Comparison of ENCODE assay signal across 19 cellular contexts in the genomic region with DNA sequence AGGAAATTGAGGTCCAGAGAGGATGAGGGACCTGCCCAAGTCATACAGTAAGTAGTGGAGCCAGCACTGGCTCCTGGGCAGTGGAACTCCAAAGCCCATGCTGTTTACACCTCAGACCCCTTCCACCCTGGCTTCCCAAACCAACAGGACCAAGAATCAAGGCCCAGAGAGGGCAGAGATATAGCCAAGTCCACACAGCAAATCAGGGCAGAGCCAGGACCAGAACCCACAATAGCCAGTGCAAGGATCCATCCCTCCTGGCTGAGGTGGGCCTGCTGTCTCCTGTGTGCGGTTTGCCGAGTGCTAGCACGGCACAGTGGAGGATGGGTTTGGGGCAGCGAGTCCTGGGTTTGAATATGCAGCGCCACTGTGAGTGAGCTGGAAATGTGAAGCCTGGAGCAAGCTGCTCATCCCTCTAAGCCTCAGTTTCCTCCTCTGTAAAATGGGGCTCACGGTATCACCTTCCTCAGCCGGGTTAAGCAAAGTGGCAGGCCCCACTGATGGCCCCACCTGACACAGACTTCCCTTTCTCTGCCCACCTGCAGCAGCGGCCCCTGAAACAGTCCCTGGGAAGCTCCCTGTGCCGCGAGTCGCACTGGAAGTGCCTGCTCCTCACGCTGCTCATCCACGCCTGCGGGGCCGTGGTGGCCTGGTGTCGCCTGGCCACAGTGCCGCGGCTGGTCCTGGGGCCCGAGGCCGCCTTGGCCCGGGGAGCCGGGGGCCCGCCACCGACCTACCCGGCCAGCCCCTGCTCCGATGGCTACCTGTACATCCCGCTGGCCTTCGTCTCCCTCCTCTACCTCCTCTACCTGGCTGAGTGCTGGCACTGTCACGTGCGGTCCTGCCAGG. TPM values are rescaled to one million over a fixed set of nuclear protein-coding genes. Genes with fewer than 3 reads are reported as not detected.
A peak's percentile ranks its signal among the peaks of the same experiment; 100 is the strongest.
DNase-seq lines count a peak whose midpoint lies in the region; ATAC-seq, FAIRE-seq and TF ChIP-seq lines count a peak whose summit lies in the region.
"Had no signal": no experiment of that assay in that cellular context is flagged by ENCODE, and none has a peak within 500 bp of the region (broad histone marks: within the 10 kb centered on the region; RNA-seq: fewer than 3 reads in every experiment).

No MANE protein-coding gene starts in this region.

- BruUV-seq in mammary epithelial cell (replicated peaks; lab: Mats Ljungman, UMichigan) = no TSS peak

- no peak for TF ChIP-seq EP300 in A549 (IDR thresholded peaks at IDR 0.05)

- H3K9me3 Mint-ChIP-seq in brain = peaks cover 0 to 12% (median 0%) of the 10 kb centered on the region in 5 experiments
- H3K9me3 Mint-ChIP-seq in neural crest cell = no peaks in the 10 kb centered on the region
- H3K9me3 Mint-ChIP-seq: CD8-positive, alpha-beta memory T cell; H9 had no signal

- FAIRE-seq in A549 (lab: Jason Lieb, UNC) = no peak
- FAIRE-seq: D721Med, GM12891 had no signal

- H4K20me1 ChIP-seq in mammary epithelial cell (ENCODE audit: insufficient read depth, low read length) = no peaks in the 10 kb centered on the region

- POLR2A ChIA-PET in A549 (lab: Yijun Ruan, JAX) = interaction anchor here (0.5 kb wide), 1 partner anchor 238 kb away, joined by 3 read pairs; no protein-coding TSS in a partner anchor

- no peak overlapping the region for H3K4me3 ChIP-seq in A549
- no peak overlapping the region for H3K4me3 ChIP-seq in H7 (ENCODE audit: insufficient read depth, low read depth, low read length)
- H3K4me3 ChIP-seq in mammary epithelial cell (replicated peaks in 1 of 3; ENCODE audit: insufficient read depth in 1 of 3, low read depth in 2 of 3, low read length in 3 of 3) = no peak overlapping the region
- no peak overlapping the region for H3K4me3 ChIP-seq in colonic mucosa
- H3K4me3 ChIP-seq: SJCRH30 had no signal

- H3K27ac Mint-ChIP-seq in brain (peak overlapping the region in 2 of 5 experiments; percentile 34 to 73), neural crest cell (ENCODE audit: unreplicated experiment) (no peak overlapping the region)
- H3K27ac Mint-ChIP-seq: CD8-positive, alpha-beta memory T cell; H9 had no signal

- H3K4me3 Mint-ChIP-seq in brain (peak overlapping the region in 4 of 5 experiments; percentile 51 to 90 (median 71)), neural crest cell (peak overlapping the region; percentile 71)
- H3K4me3 Mint-ChIP-seq: H9 had no signal

- H3K27me3 ChIP-seq in H7 (ENCODE audit: control insufficient read depth, insufficient read depth, low read length) (peaks cover 31% of the 10 kb centered on the region), mammary epithelial cell (ENCODE audit: insufficient read depth, low read length) (peaks cover 6% of the 10 kb centered on the region), colonic mucosa (peaks cover 15% of the 10 kb centered on the region)
- H3K27me3 ChIP-seq: SJCRH30 had no signal

- no peak for TF ChIP-seq RAD21 in A549 (conservative IDR thresholded peaks at IDR 0.05 in 1 of 2, IDR thresholded peaks at IDR 0.05 in 1 of 2)

- in situ Hi-C loops in mammary epithelial cell (cut with MboI; ENCODE audit: low sequenced_read_pairs in 2 of 2) = no loop called here

- TF ChIP-seq POLR2A in A549 (IDR thresholded peaks at IDR 0.05; ENCODE audit: low read length) = no peak

- no peaks in the 10 kb centered on the region for H3K36me3 ChIP-seq in H7 (replicated peaks; ENCODE audit: control insufficient read depth, insufficient read depth, low read length)
- no peaks in the 10 kb centered on the region for H3K36me3 ChIP-seq in mammary epithelial cell (ENCODE audit: insufficient read depth, low read length)
- no peaks in the 10 kb centered on the region for H3K36me3 ChIP-seq in colonic mucosa
- H3K36me3 ChIP-seq: SJCRH30 had no signal

- H3K27me3 Mint-ChIP-seq in brain (peaks cover 37% of the 10 kb centered on the region), neural crest cell (ENCODE audit: low read depth) (peaks cover 62% of the 10 kb centered on the region)

- no peak for TF ChIP-seq CTCF in A549 (IDR thresholded peaks at IDR 0.05)
- no peak for TF ChIP-seq CTCF in brain (conservative IDR thresholded peaks at IDR 0.05)
- TF ChIP-seq CTCF in neural crest cell (conservative IDR thresholded peaks at IDR 0.05) = no peak
- TF ChIP-seq CTCF in mammary epithelial cell (conservative IDR thresholded peaks at IDR 0.05 in 1 of 2, IDR thresholded peaks at IDR 0.05 in 1 of 2; ENCODE audit: extremely low read depth in 1 of 2, insufficient read depth in 1 of 2, low read depth in 1 of 2, low read length in 2 of 2) = no peak
- no peak for TF ChIP-seq CTCF in colonic mucosa (IDR thresholded peaks at IDR 0.05)

- 89% methylated on average over 22 of the region's 30 CpGs for WGBS in A549 (ENCODE audit: missing lambda C conversion rate)
- WGBS in mammary epithelial cell (ENCODE audit: low coverage, missing lambda C conversion rate) = 87% methylated on average over 9 of the region's 30 CpGs

- H3K79me2 ChIP-seq in mammary epithelial cell (ENCODE audit: insufficient read depth, low read length) = no peaks in the 10 kb centered on the region

- dilution Hi-C loops in mammary epithelial cell (cut with HindIII; ENCODE audit: low sequenced_read_pairs) = no loop called here

- CTCF ChIA-PET in A549 (lab: Yijun Ruan, JAX) (interaction anchor here (0.8 to 10.1 kb wide), 4 partner anchors 12 to 42 kb away, joined by 3 to 116 read pairs (median 5); partner anchors contain the start of gene RIN1), mammary epithelial cell (lab: Charles Lee; ENCODE audit: low non-redundant PET) (no interaction called here)

- H3K27ac ChIP-seq in A549 = no peak overlapping the region
- no peak overlapping the region for H3K27ac ChIP-seq in mammary epithelial cell (ENCODE audit: insufficient read depth, low read depth, low read length)
- H3K27ac ChIP-seq in colonic mucosa = no peak overlapping the region
- H3K27ac ChIP-seq: HL-60, SJCRH30 had no signal

- intact Hi-C loops in mammary epithelial cell (cut with micrococcal nuclease) = no loop called here
- intact Hi-C loops in colonic mucosa (cut with DNase I) = no loop called here

- H3K4me1 Mint-ChIP-seq in brain (peaks cover 29% of the 10 kb centered on the region), neural crest cell (peaks cover 26% of the 10 kb centered on the region)

- no peak overlapping the region for H2AFZ ChIP-seq in mammary epithelial cell (ENCODE audit: low read depth, low read length)

- no peak for ATAC-seq in A549
- ATAC-seq in GM19035 (IDR thresholded peaks at IDR 0.05; ENCODE audit: unreplicated experiment) = no peak

- no peak for DNase-seq in A549 (ENCODE audit: low read depth in 1 of 2, low spot score in 1 of 2)
- DNase-seq in H7 = peak; percentile 62
- DNase-seq in neural crest cell (ENCODE audit: low read depth, low spot score) = no peak
- no peak for DNase-seq in mammary epithelial cell
- DNase-seq in colonic mucosa = no peak
- no peak for DNase-seq in NCI-H2196 (lab: John Stamatoyannopoulos, UW; ENCODE audit: unreplicated experiment)
- DNase-seq: ACHN; CD8-positive, alpha-beta memory T cell; H9; MM.1S; NCI-H1092; NCI-H1436 treated with DMSO at 0.1 percent for 48 hours; NCI-H2029; SJCRH30 had no signal

- H3K4me1 ChIP-seq in A549 (peaks cover 12% of the 10 kb centered on the region), mammary epithelial cell (ENCODE audit: insufficient read depth, low read length) (peaks cover 11% of the 10 kb centered on the region), colonic mucosa (peaks cover 5% of the 10 kb centered on the region)
- H3K4me1 ChIP-seq: SJCRH30 had no signal

- H3K9ac ChIP-seq in mammary epithelial cell (ENCODE audit: insufficient read depth, low read length) (no peak overlapping the region), colonic mucosa (ENCODE audit: low read depth in 2 of 2, low read length in 2 of 2) (no peak overlapping the region)

- no peaks in the 10 kb centered on the region for H3K9me3 ChIP-seq in A549
- no peaks in the 10 kb centered on the region for H3K9me3 ChIP-seq in mammary epithelial cell (replicated peaks; ENCODE audit: insufficient read depth, low read length)
- H3K9me3 ChIP-seq in colonic mucosa = no peaks in the 10 kb centered on the region
- H3K9me3 ChIP-seq: SJCRH30 had no signal

- no peaks in the 10 kb centered on the region for H3K36me3 Mint-ChIP-seq in brain
- H3K36me3 Mint-ChIP-seq in neural crest cell (ENCODE audit: low read depth) = no peaks in the 10 kb centered on the region

- H3K4me2 ChIP-seq in A549 (no peak overlapping the region), mammary epithelial cell (ENCODE audit: insufficient read depth, low read depth, low read length) (no peak overlapping the region)

RNA-seq across cellular contexts. Expression of gene TMEM151A, which starts 2.3 kb away (rescaled TPM):
- polyA plus RNA-seq in A549 (2011; rRNA removed) = 0.44 and 0.62 TPM in 2 replicates
- 0.91 and 1.8 TPM in 2 replicates for polyA plus RNA-seq in A549 (2012; cell fraction: cytosol; rRNA removed)
- 1.8 and 2.3 TPM in 2 replicates for polyA plus RNA-seq in A549 (2012; cell fraction: nucleus; rRNA removed)
- 1.3 to 1.8 TPM (median 1.6 TPM) in 3 replicates for polyA plus RNA-seq in A549 (2017; fragmentation: RNase III; extraction: RNeasy Plus Mini Kit Qiagen cat#74134 plus additional on column Dnase treatment)
- polyA minus RNA-seq in A549 (2011; rRNA and poly(A)+ RNA removed) = 0.79 and 0.92 TPM in 2 replicates
- total RNA-seq in H7 (2014; rRNA removed; shearing (Covaris generic)) = 0.42 and 0.85 TPM in 2 replicates
- 54.6 TPM for polyA plus RNA-seq in brain (ENCODE audit: insufficient read depth, low read depth, low replicate concordance)
- 0.57 and 1.0 TPM in 2 replicates for total RNA-seq in neural crest cell
- total RNA-seq in mammary epithelial cell = under 1 TPM; 0.17 to 0.26 TPM
- 0.06 TPM for polyA plus RNA-seq in mammary epithelial cell
- not detected for polyA minus RNA-seq in mammary epithelial cell
- total RNA-seq in colonic mucosa = under 1 TPM; 0.37 to 0.47 TPM
- total RNA-seq: CD8-positive, alpha-beta memory T cell; SJCRH30 had no signal
- polyA plus RNA-seq: CD8-positive, alpha-beta memory T cell had no signal

RNA-seq across cellular contexts. Expression of gene YIF1A, which starts 5.1 kb away (rescaled TPM):
- polyA plus RNA-seq in A549 (2011; rRNA removed) (99.7 and 132 TPM in 2 replicates), A549 (2017; fragmentation: RNase III; extraction: RNeasy Plus Mini Kit Qiagen cat#74134 plus additional on column Dnase treatment) (79.7 to 91.3 TPM (median 82.0 TPM) in 3 replicates), brain (ENCODE audit: insufficient read depth, low read depth, low replicate concordance) (118 TPM), mammary epithelial cell (176 TPM)
- polyA plus RNA-seq in A549 (2012; cell fraction: cytosol; rRNA removed) = 206 and 244 TPM in 2 replicates
- 215 and 261 TPM in 2 replicates for polyA plus RNA-seq in A549 (2012; cell fraction: nucleus; rRNA removed)
- polyA minus RNA-seq in A549 (2011; rRNA and poly(A)+ RNA removed) = 167 and 194 TPM in 2 replicates
- total RNA-seq in H7 (2014; rRNA removed; shearing (Covaris generic)) = 117 and 125 TPM in 2 replicates
- total RNA-seq in neural crest cell (59.4 and 60.9 TPM in 2 replicates), mammary epithelial cell (100 to 1,000 TPM; 103 to 125 TPM), colonic mucosa (100 to 1,000 TPM in 1 of 2 donors, 10 to 100 TPM in 1; 87.4 to 159 TPM)
- 193 TPM for polyA minus RNA-seq in mammary epithelial cell

RNA-seq across cellular contexts. Expression of gene CNIH2, which starts 16.0 kb away (rescaled TPM):
- polyA plus RNA-seq in A549 (2011; rRNA removed) (0.95 and 0.98 TPM in 2 replicates), A549 (2017; fragmentation: RNase III; extraction: RNeasy Plus Mini Kit Qiagen cat#74134 plus additional on column Dnase treatment) (1.1 to 1.5 TPM (median 1.3 TPM) in 3 replicates), brain (ENCODE audit: insufficient read depth, low read depth, low replicate concordance) (146 TPM), mammary epithelial cell (0.62 TPM)
- polyA plus RNA-seq in A549 (2012; cell fraction: cytosol; rRNA removed) = 2.2 and 2.3 TPM in 2 replicates
- 3.6 and 4.4 TPM in 2 replicates for polyA plus RNA-seq in A549 (2012; cell fraction: nucleus; rRNA removed)
- polyA minus RNA-seq in A549 (2011; rRNA and poly(A)+ RNA removed) = 0.34 TPM in 1 of 2 replicates, not detected in the other
- total RNA-seq in H7 (2014; rRNA removed; shearing (Covaris generic)) = 3.5 and 12.0 TPM in 2 replicates
- total RNA-seq in neural crest cell (44.6 and 46.0 TPM in 2 replicates), mammary epithelial cell (1 to 10 TPM in 1 of 2 donors, under 1 TPM in 1; 0.33 to 1.4 TPM), colonic mucosa (under 1 TPM; 0.58 to 0.67 TPM)
- not detected for polyA minus RNA-seq in mammary epithelial cell
- polyA plus RNA-seq: CD8-positive, alpha-beta memory T cell had no signal

RNA-seq across cellular contexts. Expression of gene CD248, which starts 22.8 kb away (rescaled TPM):
- polyA plus RNA-seq in A549 (2011; rRNA removed) (0.03 TPM in 1 of 2 replicates, not detected in the other), A549 (2017; fragmentation: RNase III; extraction: RNeasy Plus Mini Kit Qiagen cat#74134 plus additional on column Dnase treatment) (not detected in 3 replicates), brain (ENCODE audit: insufficient read depth, low read depth, low replicate concordance) (14.3 TPM), mammary epithelial cell (not detected)
- 0.03 TPM in 1 of 2 replicates, not detected in the other for polyA plus RNA-seq in A549 (2012; cell fraction: cytosol; rRNA removed)
- polyA plus RNA-seq in A549 (2012; cell fraction: nucleus; rRNA removed) = not detected in 2 replicates
- polyA minus RNA-seq in A549 (2011; rRNA and poly(A)+ RNA removed) = 0.15 TPM in 1 of 2 replicates, not detected in the other
- total RNA-seq in H7 (2014; rRNA removed; shearing (Covaris generic)) = 0.83 and 1.4 TPM in 2 replicates
- total RNA-seq in neural crest cell (4.2 and 4.8 TPM in 2 replicates), mammary epithelial cell (under 1 TPM in 1 of 2 donors, not detected in 1; 0.67 TPM), colonic mucosa (1 to 10 TPM; 4.9 to 8.8 TPM)
- not detected for polyA minus RNA-seq in mammary epithelial cell

RNA-seq across cellular contexts. Expression of gene RAB1B, which starts 25.6 kb away (rescaled TPM):
- 87.8 and 104 TPM in 2 replicates for polyA plus RNA-seq in A549 (2011; rRNA removed)
- 156 and 206 TPM in 2 replicates for polyA plus RNA-seq in A549 (2012; cell fraction: cytosol; rRNA removed)
- polyA plus RNA-seq in A549 (2012; cell fraction: nucleus; rRNA removed) = 141 and 147 TPM in 2 replicates
- 141 to 149 TPM (median 147 TPM) in 3 replicates for polyA plus RNA-seq in A549 (2017; fragmentation: RNase III; extraction: RNeasy Plus Mini Kit Qiagen cat#74134 plus additional on column Dnase treatment)
- polyA minus RNA-seq in A549 (2011; rRNA and poly(A)+ RNA removed) = 147 and 157 TPM in 2 replicates
- total RNA-seq in H7 (2014; rRNA removed; shearing (Covaris generic)) = 140 and 165 TPM in 2 replicates
- 297 TPM for polyA plus RNA-seq in brain (ENCODE audit: insufficient read depth, low read depth, low replicate concordance)
- total RNA-seq in neural crest cell = 114 and 116 TPM in 2 replicates
- 100 to 1,000 TPM in 1 of 2 donors, 10 to 100 TPM in 1; 79.5 to 169 TPM for total RNA-seq in mammary epithelial cell
- 227 TPM for polyA plus RNA-seq in mammary epithelial cell
- 195 TPM for polyA minus RNA-seq in mammary epithelial cell
- total RNA-seq in colonic mucosa = 100 to 1,000 TPM; 212 to 243 TPM
